14 cellular contexts compared by ENCODE assay signal in the genomic region with DNA sequence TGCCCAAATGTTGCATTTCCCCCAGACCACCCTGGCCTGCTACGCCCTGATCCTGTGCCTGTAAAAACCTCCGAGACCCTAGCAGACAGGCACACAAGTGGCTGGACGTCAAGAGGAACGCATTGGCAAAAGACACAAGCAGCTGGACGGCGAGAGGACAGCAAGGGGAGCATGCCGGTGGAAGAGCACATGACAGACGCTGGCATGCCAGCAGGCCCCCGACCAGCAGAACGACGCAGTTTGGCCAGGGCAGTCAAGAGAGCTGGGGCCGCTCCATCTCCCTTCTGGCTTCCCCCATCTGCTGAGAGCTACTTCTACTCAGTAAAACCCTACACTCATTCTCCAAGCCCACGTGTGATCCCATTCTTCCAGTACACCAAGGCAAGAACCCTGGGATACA.
"Had no signal": no experiment of that assay in that cellular context is flagged by ENCODE, and none has a peak within 500 bp of the region (broad histone marks: within the 10 kb centered on the region; RNA-seq: fewer than 3 reads in every experiment).

No MANE protein-coding gene starts in this region.

- H3K4me3 ChIP-seq: adrenal gland, pancreas, tibial artery had no signal

- ATAC-seq: activated CD8-positive, alpha-beta T cell treated with anti-CD3 and anti-CD28 coated beads for 36 hours; foreskin keratinocyte; pancreas had no signal

- H3K9me3 ChIP-seq: adrenal gland, pancreas, tibial artery had no signal

- H3K27ac Mint-ChIP-seq: activated CD4-positive, alpha-beta T cell treated with anti-CD3 and anti-CD28 coated beads for 36 hours; activated CD8-positive, alpha-beta T cell treated with anti-CD3 and anti-CD28 coated beads for 36 hours; naive B cell had no signal

- DNase-seq: activated CD8-positive, alpha-beta memory T cell treated with anti-CD3 and anti-CD28 coated beads, Interleukin-2, amount 50 U/mL, for 4 hours; activated CD8-positive, alpha-beta T cell treated with anti-CD3 and anti-CD28 coated beads for 36 hours; activated naive CD4-positive, alpha-beta T cell treated with anti-CD3 and anti-CD28 coated beads, Interleukin-2, amount 50 U/mL, for 16 hours; adrenal gland; effector CD8-positive, alpha-beta T cell; foreskin keratinocyte; naive B cell; pancreas; stimulated activated CD4-positive, alpha-beta T cell treated with anti-CD3 and anti-CD28 coated beads, Interleukin-15, amount 100 ng/mL, for 24 hours; stimulated activated CD4-positive, alpha-beta T cell treated with anti-CD3 and anti-CD28 coated beads, Interleukin-4, amount 100 ng/mL, for 1 hour; stimulated activated naive CD4-positive, alpha-beta T cell; tibial artery had no signal

- H3K27me3 ChIP-seq: adrenal gland, foreskin keratinocyte, pancreas, tibial artery had no signal

- H3K27ac ChIP-seq: adrenal gland, foreskin keratinocyte, pancreas, tibial artery had no signal

- H3K4me1 ChIP-seq: foreskin keratinocyte, pancreas, tibial artery had no signal

- H3K4me3 Mint-ChIP-seq: activated CD4-positive, alpha-beta T cell treated with anti-CD3 and anti-CD28 coated beads for 36 hours; activated CD8-positive, alpha-beta T cell treated with anti-CD3 and anti-CD28 coated beads for 36 hours had no signal

- FAIRE-seq: pancreas, urothelium cell line had no signal

- H3K9me3 Mint-ChIP-seq: activated CD8-positive, alpha-beta T cell treated with anti-CD3 and anti-CD28 coated beads for 36 hours; naive B cell had no signal

- H3K27me3 Mint-ChIP-seq: activated CD4-positive, alpha-beta T cell treated with anti-CD3 and anti-CD28 coated beads for 36 hours; activated CD8-positive, alpha-beta T cell treated with anti-CD3 and anti-CD28 coated beads for 36 hours; naive B cell had no signal
